Comparison of ENCODE assay signal across 1 cellular context in the genomic region with DNA sequence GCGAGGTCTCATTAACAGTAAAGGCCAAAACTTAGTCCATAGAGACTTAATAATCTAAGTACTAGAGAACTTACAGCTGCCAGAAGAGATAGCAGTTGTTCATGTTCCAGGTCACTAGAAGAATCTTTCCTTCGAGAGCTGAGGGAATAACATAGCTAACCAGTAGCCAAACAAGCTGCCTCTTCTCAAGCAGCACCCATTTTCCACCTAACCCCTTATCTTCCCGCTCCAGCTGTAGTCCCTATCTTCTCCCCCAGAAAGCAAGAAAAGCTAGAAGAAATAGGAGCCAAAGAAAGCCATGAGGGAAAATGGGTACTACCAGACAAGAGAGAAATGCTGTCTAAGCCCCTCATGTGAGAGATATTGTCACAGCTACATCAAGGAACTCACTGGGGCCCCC.
A peak's percentile ranks its signal among the peaks of the same experiment; 100 is the strongest.
TF ChIP-seq lines count a peak whose summit lies in the region.

No MANE protein-coding gene starts in this region.

TF ChIP-seq in K562, 482 proteins besides CTCF, POLR2A, EP300 and RAD21 (continued from another document and continues in another):
- TF ChIP-seq, protein P1, sequence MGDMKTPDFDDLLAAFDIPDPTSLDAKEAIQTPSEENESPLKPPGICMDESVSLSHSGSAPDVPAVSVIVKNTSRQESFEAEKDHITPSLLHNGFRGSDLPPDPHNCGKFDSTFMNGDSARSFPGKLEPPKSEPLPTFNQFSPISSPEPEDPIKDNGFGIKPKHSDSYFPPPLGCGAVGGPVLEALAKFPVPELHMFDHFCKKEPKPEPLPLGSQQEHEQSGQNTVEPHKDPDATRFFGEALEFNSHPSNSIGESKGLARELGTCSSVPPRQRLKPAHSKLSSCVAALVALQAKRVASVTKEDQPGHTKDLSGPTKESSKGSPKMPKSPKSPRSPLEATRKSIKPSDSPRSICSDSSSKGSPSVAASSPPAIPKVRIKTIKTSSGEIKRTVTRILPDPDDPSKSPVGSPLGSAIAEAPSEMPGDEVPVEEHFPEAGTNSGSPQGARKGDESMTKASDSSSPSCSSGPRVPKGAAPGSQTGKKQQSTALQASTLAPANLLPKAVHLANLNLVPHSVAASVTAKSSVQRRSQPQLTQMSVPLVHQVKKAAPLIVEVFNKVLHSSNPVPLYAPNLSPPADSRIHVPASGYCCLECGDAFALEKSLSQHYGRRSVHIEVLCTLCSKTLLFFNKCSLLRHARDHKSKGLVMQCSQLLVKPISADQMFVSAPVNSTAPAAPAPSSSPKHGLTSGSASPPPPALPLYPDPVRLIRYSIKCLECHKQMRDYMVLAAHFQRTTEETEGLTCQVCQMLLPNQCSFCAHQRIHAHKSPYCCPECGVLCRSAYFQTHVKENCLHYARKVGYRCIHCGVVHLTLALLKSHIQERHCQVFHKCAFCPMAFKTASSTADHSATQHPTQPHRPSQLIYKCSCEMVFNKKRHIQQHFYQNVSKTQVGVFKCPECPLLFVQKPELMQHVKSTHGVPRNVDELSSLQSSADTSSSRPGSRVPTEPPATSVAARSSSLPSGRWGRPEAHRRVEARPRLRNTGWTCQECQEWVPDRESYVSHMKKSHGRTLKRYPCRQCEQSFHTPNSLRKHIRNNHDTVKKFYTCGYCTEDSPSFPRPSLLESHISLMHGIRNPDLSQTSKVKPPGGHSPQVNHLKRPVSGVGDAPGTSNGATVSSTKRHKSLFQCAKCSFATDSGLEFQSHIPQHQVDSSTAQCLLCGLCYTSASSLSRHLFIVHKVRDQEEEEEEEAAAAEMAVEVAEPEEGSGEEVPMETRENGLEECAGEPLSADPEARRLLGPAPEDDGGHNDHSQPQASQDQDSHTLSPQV (IDR thresholded peaks at IDR 0.05) = no peak
- no peak for TF ChIP-seq CREB1 (IDR thresholded peaks at IDR 0.05)
- no peak for TF ChIP-seq CREB1 (CRISPR knock-in tag; IDR thresholded peaks at IDR 0.05)
- no peak for TF ChIP-seq ATF7 (IDR thresholded peaks at IDR 0.05)
- TF ChIP-seq IRF2 (CRISPR knock-in tag; IDR thresholded peaks at IDR 0.05) = no peak
- no peak for TF ChIP-seq ATF1 (CRISPR knock-in tag; IDR thresholded peaks at IDR 0.05)
- TF ChIP-seq ATF1 (tag; IDR thresholded peaks at IDR 0.05) = no peak
- TF ChIP-seq ESRRB (CRISPR knock-in tag; IDR thresholded peaks at IDR 0.05; ENCODE audit: borderline replicate concordance) = no peak
- 0 out of 4 replicates have a peak, but pooled peaks of 1 of the 2 experiments have one; percentile 20 for TF ChIP-seq RCOR1 (IDR thresholded peaks at IDR 0.05; ENCODE audit: borderline replicate concordance in 1 of 2, low read depth in 2 of 2, low read length in 2 of 2)
- TF ChIP-seq SMARCE1 (IDR thresholded peaks at IDR 0.05) = peak; percentile 83
- TF ChIP-seq NCOA6 (IDR thresholded peaks at IDR 0.05) = no peak
- no peak for TF ChIP-seq JUN (IDR thresholded peaks at IDR 0.05; ENCODE audit: borderline replicate concordance, low read depth, low read length)
- TF ChIP-seq JUN (CRISPR knock-in tag; IDR thresholded peaks at IDR 0.05; ENCODE audit: borderline replicate concordance) = no peak
- TF ChIP-seq HMG20A (CRISPR knock-in tag; conservative IDR thresholded peaks at IDR 0.05) = no peak
- TF ChIP-seq ARHGAP35 (IDR thresholded peaks at IDR 0.05; ENCODE audit: partially characterized antibody) = no peak
- TF ChIP-seq, protein P2, sequence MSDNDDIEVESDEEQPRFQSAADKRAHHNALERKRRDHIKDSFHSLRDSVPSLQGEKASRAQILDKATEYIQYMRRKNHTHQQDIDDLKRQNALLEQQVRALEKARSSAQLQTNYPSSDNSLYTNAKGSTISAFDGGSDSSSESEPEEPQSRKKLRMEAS (CRISPR knock-in tag; IDR thresholded peaks at IDR 0.05) = no peak
- TF ChIP-seq, protein P3, sequence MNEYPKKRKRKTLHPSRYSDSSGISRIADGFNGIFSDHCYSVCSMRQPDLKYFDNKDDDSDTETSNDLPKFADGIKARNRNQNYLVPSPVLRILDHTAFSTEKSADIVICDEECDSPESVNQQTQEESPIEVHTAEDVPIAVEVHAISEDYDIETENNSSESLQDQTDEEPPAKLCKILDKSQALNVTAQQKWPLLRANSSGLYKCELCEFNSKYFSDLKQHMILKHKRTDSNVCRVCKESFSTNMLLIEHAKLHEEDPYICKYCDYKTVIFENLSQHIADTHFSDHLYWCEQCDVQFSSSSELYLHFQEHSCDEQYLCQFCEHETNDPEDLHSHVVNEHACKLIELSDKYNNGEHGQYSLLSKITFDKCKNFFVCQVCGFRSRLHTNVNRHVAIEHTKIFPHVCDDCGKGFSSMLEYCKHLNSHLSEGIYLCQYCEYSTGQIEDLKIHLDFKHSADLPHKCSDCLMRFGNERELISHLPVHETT (CRISPR knock-in tag; conservative IDR thresholded peaks at IDR 0.05 in 1 of 2, IDR thresholded peaks at IDR 0.05 in 1 of 2) = no peak
- no peak for TF ChIP-seq HMGN3 (IDR thresholded peaks at IDR 0.05; ENCODE audit: borderline replicate concordance, extremely low read depth, insufficient read length, low read depth, low read length)
- TF ChIP-seq, protein P4, sequence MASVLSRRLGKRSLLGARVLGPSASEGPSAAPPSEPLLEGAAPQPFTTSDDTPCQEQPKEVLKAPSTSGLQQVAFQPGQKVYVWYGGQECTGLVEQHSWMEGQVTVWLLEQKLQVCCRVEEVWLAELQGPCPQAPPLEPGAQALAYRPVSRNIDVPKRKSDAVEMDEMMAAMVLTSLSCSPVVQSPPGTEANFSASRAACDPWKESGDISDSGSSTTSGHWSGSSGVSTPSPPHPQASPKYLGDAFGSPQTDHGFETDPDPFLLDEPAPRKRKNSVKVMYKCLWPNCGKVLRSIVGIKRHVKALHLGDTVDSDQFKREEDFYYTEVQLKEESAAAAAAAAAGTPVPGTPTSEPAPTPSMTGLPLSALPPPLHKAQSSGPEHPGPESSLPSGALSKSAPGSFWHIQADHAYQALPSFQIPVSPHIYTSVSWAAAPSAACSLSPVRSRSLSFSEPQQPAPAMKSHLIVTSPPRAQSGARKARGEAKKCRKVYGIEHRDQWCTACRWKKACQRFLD (CRISPR knock-in tag; IDR thresholded peaks at IDR 0.05) = 0 out of 2 replicates have a peak, but pooled peaks have one; percentile 24
- TF ChIP-seq, protein P5, sequence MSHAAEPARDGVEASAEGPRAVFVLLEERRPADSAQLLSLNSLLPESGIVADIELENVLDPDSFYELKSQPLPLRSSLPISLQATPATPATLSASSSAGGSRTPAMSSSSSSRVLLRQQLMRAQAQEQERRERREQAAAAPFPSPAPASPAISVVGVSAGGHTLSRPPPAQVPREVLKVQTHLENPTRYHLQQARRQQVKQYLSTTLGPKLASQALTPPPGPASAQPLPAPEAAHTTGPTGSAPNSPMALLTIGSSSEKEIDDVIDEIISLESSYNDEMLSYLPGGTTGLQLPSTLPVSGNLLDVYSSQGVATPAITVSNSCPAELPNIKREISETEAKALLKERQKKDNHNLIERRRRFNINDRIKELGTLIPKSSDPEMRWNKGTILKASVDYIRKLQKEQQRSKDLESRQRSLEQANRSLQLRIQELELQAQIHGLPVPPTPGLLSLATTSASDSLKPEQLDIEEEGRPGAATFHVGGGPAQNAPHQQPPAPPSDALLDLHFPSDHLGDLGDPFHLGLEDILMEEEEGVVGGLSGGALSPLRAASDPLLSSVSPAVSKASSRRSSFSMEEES (CRISPR knock-in tag; IDR thresholded peaks at IDR 0.05) = no peak
- no peak for TF ChIP-seq TAF9B (IDR thresholded peaks at IDR 0.05; ENCODE audit: partially characterized antibody)
- TF ChIP-seq BRD9 (IDR thresholded peaks at IDR 0.05; ENCODE audit: low read depth, partially characterized antibody) = peak; percentile 37
- no peak for TF ChIP-seq SIN3A (IDR thresholded peaks at IDR 0.05; ENCODE audit: borderline replicate concordance in 2 of 2, control insufficient read depth in 1 of 2, low read depth in 2 of 2, low read length in 2 of 2)
- no peak for TF ChIP-seq ZNF507 (tag; conservative IDR thresholded peaks at IDR 0.05)
- TF ChIP-seq ZNF165 (CRISPR knock-in tag; IDR thresholded peaks at IDR 0.05; ENCODE audit: borderline replicate concordance) = no peak
- TF ChIP-seq XRCC3 (IDR thresholded peaks at IDR 0.05) = no peak
- TF ChIP-seq, protein P6, sequence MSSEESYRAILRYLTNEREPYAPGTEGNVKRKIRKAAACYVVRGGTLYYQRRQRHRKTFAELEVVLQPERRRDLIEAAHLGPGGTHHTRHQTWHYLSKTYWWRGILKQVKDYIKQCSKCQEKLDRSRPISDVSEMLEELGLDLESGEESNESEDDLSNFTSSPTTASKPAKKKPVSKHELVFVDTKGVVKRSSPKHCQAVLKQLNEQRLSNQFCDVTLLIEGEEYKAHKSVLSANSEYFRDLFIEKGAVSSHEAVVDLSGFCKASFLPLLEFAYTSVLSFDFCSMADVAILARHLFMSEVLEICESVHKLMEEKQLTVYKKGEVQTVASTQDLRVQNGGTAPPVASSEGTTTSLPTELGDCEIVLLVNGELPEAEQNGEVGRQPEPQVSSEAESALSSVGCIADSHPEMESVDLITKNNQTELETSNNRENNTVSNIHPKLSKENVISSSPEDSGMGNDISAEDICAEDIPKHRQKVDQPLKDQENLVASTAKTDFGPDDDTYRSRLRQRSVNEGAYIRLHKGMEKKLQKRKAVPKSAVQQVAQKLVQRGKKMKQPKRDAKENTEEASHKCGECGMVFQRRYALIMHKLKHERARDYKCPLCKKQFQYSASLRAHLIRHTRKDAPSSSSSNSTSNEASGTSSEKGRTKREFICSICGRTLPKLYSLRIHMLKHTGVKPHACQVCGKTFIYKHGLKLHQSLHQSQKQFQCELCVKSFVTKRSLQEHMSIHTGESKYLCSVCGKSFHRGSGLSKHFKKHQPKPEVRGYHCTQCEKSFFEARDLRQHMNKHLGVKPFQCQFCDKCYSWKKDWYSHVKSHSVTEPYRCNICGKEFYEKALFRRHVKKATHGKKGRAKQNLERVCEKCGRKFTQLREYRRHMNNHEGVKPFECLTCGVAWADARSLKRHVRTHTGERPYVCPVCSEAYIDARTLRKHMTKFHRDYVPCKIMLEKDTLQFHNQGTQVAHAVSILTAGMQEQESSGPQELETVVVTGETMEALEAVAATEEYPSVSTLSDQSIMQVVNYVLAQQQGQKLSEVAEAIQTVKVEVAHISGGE (CRISPR knock-in tag; IDR thresholded peaks at IDR 0.05) = no peak
- TF ChIP-seq HDAC1 (IDR thresholded peaks at IDR 0.05) = 0 out of 4 replicates have a peak, but pooled peaks of 1 of the 2 experiments have one; percentile 29
- no peak for TF ChIP-seq ZNF354B (CRISPR knock-in tag; IDR thresholded peaks at IDR 0.05)
- TF ChIP-seq, protein P7, sequence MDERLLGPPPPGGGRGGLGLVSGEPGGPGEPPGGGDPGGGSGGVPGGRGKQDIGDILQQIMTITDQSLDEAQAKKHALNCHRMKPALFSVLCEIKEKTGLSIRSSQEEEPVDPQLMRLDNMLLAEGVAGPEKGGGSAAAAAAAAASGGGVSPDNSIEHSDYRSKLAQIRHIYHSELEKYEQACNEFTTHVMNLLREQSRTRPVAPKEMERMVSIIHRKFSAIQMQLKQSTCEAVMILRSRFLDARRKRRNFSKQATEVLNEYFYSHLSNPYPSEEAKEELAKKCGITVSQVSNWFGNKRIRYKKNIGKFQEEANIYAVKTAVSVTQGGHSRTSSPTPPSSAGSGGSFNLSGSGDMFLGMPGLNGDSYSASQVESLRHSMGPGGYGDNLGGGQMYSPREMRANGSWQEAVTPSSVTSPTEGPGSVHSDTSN (CRISPR knock-in tag; IDR thresholded peaks at IDR 0.05; ENCODE audit: low read depth) = no peak
- TF ChIP-seq, protein P7 (tag; conservative IDR thresholded peaks at IDR 0.05; ENCODE audit: low read depth) = no peak
- no peak for TF ChIP-seq NR2C1 (IDR thresholded peaks at IDR 0.05)
- no peak for TF ChIP-seq NR2C1 (tag; IDR thresholded peaks at IDR 0.05)
- TF ChIP-seq KLF10 (CRISPR knock-in tag; IDR thresholded peaks at IDR 0.05) = no peak
- no peak for TF ChIP-seq NCOA1 (IDR thresholded peaks at IDR 0.05; ENCODE audit: low read depth)
- TF ChIP-seq ZNF699 (CRISPR knock-in tag; IDR thresholded peaks at IDR 0.05; ENCODE audit: insufficient replicate concordance) = no peak
- TF ChIP-seq FOXJ3 (CRISPR knock-in tag; IDR thresholded peaks at IDR 0.05) = no peak
- no peak for TF ChIP-seq CHD4 (IDR thresholded peaks at IDR 0.05; ENCODE audit: insufficient read depth, insufficient replicate concordance, low read depth, low read length, poor library complexity, severe bottlenecking)
- TF ChIP-seq, protein P8, sequence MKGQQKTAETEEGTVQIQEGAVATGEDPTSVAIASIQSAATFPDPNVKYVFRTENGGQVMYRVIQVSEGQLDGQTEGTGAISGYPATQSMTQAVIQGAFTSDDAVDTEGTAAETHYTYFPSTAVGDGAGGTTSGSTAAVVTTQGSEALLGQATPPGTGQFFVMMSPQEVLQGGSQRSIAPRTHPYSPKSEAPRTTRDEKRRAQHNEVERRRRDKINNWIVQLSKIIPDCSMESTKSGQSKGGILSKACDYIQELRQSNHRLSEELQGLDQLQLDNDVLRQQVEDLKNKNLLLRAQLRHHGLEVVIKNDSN (CRISPR knock-in tag; IDR thresholded peaks at IDR 0.05) = no peak
- TF ChIP-seq ZNF347 (CRISPR knock-in tag; IDR thresholded peaks at IDR 0.05; ENCODE audit: low read depth) = no peak
- no peak for TF ChIP-seq BRD4 (IDR thresholded peaks at IDR 0.05)
- no peak for TF ChIP-seq ZNF282 (CRISPR knock-in tag; IDR thresholded peaks at IDR 0.05)
- no peak for TF ChIP-seq KDM2B (CRISPR knock-in tag; IDR thresholded peaks at IDR 0.05)
- TF ChIP-seq, protein P9, sequence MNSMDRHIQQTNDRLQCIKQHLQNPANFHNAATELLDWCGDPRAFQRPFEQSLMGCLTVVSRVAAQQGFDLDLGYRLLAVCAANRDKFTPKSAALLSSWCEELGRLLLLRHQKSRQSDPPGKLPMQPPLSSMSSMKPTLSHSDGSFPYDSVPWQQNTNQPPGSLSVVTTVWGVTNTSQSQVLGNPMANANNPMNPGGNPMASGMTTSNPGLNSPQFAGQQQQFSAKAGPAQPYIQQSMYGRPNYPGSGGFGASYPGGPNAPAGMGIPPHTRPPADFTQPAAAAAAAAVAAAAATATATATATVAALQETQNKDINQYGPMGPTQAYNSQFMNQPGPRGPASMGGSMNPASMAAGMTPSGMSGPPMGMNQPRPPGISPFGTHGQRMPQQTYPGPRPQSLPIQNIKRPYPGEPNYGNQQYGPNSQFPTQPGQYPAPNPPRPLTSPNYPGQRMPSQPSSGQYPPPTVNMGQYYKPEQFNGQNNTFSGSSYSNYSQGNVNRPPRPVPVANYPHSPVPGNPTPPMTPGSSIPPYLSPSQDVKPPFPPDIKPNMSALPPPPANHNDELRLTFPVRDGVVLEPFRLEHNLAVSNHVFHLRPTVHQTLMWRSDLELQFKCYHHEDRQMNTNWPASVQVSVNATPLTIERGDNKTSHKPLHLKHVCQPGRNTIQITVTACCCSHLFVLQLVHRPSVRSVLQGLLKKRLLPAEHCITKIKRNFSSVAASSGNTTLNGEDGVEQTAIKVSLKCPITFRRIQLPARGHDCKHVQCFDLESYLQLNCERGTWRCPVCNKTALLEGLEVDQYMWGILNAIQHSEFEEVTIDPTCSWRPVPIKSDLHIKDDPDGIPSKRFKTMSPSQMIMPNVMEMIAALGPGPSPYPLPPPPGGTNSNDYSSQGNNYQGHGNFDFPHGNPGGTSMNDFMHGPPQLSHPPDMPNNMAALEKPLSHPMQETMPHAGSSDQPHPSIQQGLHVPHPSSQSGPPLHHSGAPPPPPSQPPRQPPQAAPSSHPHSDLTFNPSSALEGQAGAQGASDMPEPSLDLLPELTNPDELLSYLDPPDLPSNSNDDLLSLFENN (IDR thresholded peaks at IDR 0.05; ENCODE audit: low read depth in 2 of 2, low read length in 2 of 2) = no peak
- TF ChIP-seq ZNF41 (CRISPR knock-in tag; conservative IDR thresholded peaks at IDR 0.05) = no peak
